Comparison of ENCODE assay signal across 26 cellular contexts in the genomic region with DNA sequence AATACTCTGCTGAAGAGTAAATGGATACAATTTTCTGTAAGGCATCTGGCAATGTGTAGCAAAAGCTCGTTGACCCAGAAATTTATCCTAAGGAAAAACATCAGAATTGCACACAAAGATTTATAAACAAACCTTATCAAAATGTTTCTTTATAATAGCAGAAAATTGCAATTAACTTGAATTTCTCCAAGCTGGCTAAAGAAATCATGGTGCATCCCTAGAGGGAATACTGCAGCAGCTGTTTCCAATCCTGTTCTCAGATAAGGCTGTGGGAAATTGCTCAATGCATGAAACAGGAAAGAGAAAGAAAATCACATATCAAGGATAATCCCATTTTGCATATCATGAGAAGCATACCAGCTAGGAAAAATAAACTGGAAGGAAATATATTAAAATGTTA. TPM values are rescaled to one million over a fixed set of nuclear protein-coding genes. Genes with fewer than 3 reads are reported as not detected.
DNase-seq lines count a peak whose midpoint lies in the region; ATAC-seq and TF ChIP-seq lines count a peak whose summit lies in the region.
"Had no signal": no experiment of that assay in that cellular context is flagged by ENCODE, and none has a peak within 500 bp of the region (broad histone marks: within the 10 kb centered on the region; RNA-seq: fewer than 3 reads in every experiment).

No MANE protein-coding gene starts in this region.

- H3K4me3 ChIP-seq in AG10803 (ENCODE audit: low read length) (no peak overlapping the region), heart left ventricle (no peak overlapping the region)
- H3K4me3 ChIP-seq: breast epithelium had no signal

- intact Hi-C loops in heart left ventricle (cut with DNase I) (loop anchor here in 1 of 10 donors (10.0 kb wide), 1 partner anchor 403 kb away; no protein-coding TSS in a partner anchor), sciatic nerve (cut with DNase I) (no loop called here)

- peak overlapping the region in 10 of 12 donors; percentile 16 to 76 (median 68) for H3K27ac ChIP-seq in heart left ventricle
- H3K27ac ChIP-seq: C4-2B, parathyroid adenoma had no signal

- 64 to 83% (median 73%) methylated on average over 1 of the region's 1 CpG for WGBS in heart left ventricle, 4 donors

- no peak for TF ChIP-seq POLR2A in heart left ventricle (IDR thresholded peaks at IDR 0.05)

- peaks cover 0 to 26% (median 4%) of the 10 kb centered on the region in 12 donors for H3K4me1 ChIP-seq in heart left ventricle
- H3K4me1 ChIP-seq: breast epithelium, Caco-2, parathyroid adenoma had no signal

- TF ChIP-seq CTCF in AG10803 (conservative IDR thresholded peaks at IDR 0.05; ENCODE audit: low read length) (no peak), heart left ventricle (IDR thresholded peaks at IDR 0.05) (no peak)

- H3K9me3 ChIP-seq in heart left ventricle, result no peaks in the 10 kb centered on the region
- H3K9me3 ChIP-seq: breast epithelium, Caco-2 had no signal

- no peaks in the 10 kb centered on the region for H3K27me3 ChIP-seq in heart left ventricle
- H3K27me3 ChIP-seq: breast epithelium had no signal

- ATAC-seq in heart left ventricle (peak in 2 of 4 donors; percentile 58 to 73), sciatic nerve (peak; percentile 75), GM18907 (IDR thresholded peaks at IDR 0.05; ENCODE audit: unreplicated experiment) (no peak)
- ATAC-seq: activated CD8-positive, alpha-beta memory T cell treated with anti-CD3 and anti-CD28 coated beads, Interleukin-2, amount 10 ng/mL, durations not matched to agents 7 days and 5 days; activated T-cell treated with anti-CD3 and anti-CD28 coated beads, Interleukin-2, amount 50 U/mL, for 72 hours; stimulated activated naive CD8-positive, alpha-beta T cell treated with anti-CD3 and anti-CD28 coated beads, Interleukin-15, Interleukin-2, amounts not matched to agents 100 U/mL and 50 U/mL, for 24 hours had no signal

- peaks cover 0 to 100% (median 84%) of the 10 kb centered on the region in 9 donors for H3K36me3 ChIP-seq in heart left ventricle

- peak; percentile 25 for DNase-seq in AG10803 (ENCODE audit: low read depth)
- DNase-seq in amniotic epithelial cell (ENCODE audit: low read depth), result peak; percentile 73
- DNase-seq in heart left ventricle, result no peak
- no peak for DNase-seq in sciatic nerve (ENCODE audit: low spot score)
- no peak for DNase-seq in NCI-H1092 treated with DMSO at 0.1 percent for 48 hours (lab: John Stamatoyannopoulos, UW)
- no peak for DNase-seq in AG08395 (ENCODE audit: low spot score)
- DNase-seq: activated CD4-positive, CD25-positive, alpha-beta regulatory T cell; activated CD8-positive, alpha-beta memory T cell treated with anti-CD3 and anti-CD28 coated beads, Interleukin-2, amount 10 ng/mL, durations not matched to agents 7 days and 5 days; activated naive CD4-positive, alpha-beta T cell treated with anti-CD3 and anti-CD28 coated beads for 36 hours; activated T-cell treated with anti-CD3 and anti-CD28 coated beads, Interleukin-2, amount 50 U/mL, for 72 hours; Caco-2; cortex of kidney; H9; kidney glomerular epithelial cell; mammary epithelial cell; NCI-H1105; NCI-H187 treated with DMSO at 0.1 percent for 48 hours; NCI-H524 treated with DMSO at 0.1 percent for 48 hours; SIG-M5; stimulated activated naive CD8-positive, alpha-beta T cell treated with anti-CD3 and anti-CD28 coated beads, Interleukin-15, Interleukin-2, amounts not matched to agents 100 U/mL and 50 U/mL, for 24 hours had no signal

RNA-seq across cellular contexts. Expression of a gene that starts 18.7 kb away (rescaled TPM):
- total RNA-seq in heart left ventricle, result under 1 TPM in 4 of 9 donors, not detected in 5; 0.22 to 0.39 (median 0.29) TPM
- polyA plus RNA-seq in heart left ventricle, result under 1 TPM; 0.11 to 0.15 TPM
- total RNA-seq in sciatic nerve, result 0.53 TPM
- total RNA-seq: activated CD8-positive, alpha-beta memory T cell treated with anti-CD3 and anti-CD28 coated beads, Interleukin-2, amount 10 ng/mL, durations not matched to agents 7 days and 5 days; activated naive CD4-positive, alpha-beta T cell treated with anti-CD3 and anti-CD28 coated beads for 36 hours; activated T-cell treated with anti-CD3 and anti-CD28 coated beads, Interleukin-2, amount 50 U/mL, for 72 hours; H9; mammary epithelial cell; neural crest cell had no signal

RNA-seq across cellular contexts. Expression of a gene that starts 53.3 kb away (rescaled TPM):
- total RNA-seq in heart left ventricle, result 10 to 100 TPM in 6 of 9 donors, 1 to 10 TPM in 3; 4.5 to 20.2 (median 11.1) TPM
- polyA plus RNA-seq in heart left ventricle, result 10 to 100 TPM; 10.5 to 12.5 TPM
- 103 TPM for total RNA-seq in sciatic nerve
- polyA plus RNA-seq: IgD-negative memory B cell had no signal

Comparison
In these comparisons a context has a peak if more than half of its experiments do, and no peak if none do; other contexts are left out.
1. DNase-seq: peak in AG10803 (single experiment) and amniotic epithelial cell (single experiment); none in heart left ventricle (0 of 5), sciatic nerve (single experiment), NCI-H1092 treated with DMSO at 0.1 percent for 48 hours (single experiment) and AG08395 (single experiment).